8 cellular contexts compared by ENCODE assay signal in genomic region chr3:12809435-12809834, GRCh38. TPM values are rescaled to one million over a fixed set of nuclear protein-coding genes. Genes with fewer than 3 reads are reported as not detected.
A peak's percentile ranks its signal among the peaks of the same experiment; 100 is the strongest.
DNase-seq lines count a peak whose midpoint lies in the region; ATAC-seq and TF ChIP-seq lines count a peak whose summit lies in the region.

No MANE protein-coding gene starts in this region.

- H3K27me3 Mint-ChIP-seq in endothelial cell (ENCODE audit: unreplicated experiment) = peaks cover 6% of the 10 kb centered on the region

- CTCF ChIA-PET in PC-9 (lab: Charles Lee) = interaction anchor here (1.3 kb wide), 1 partner anchor 14 kb away, joined by 5 read pairs; no protein-coding TSS in a partner anchor

- peaks cover 15% of the 10 kb centered on the region for H3F3A ChIP-seq in PC-9 (ENCODE audit: insufficient read depth, low read depth)

- no peaks in the 10 kb centered on the region for H3K9me3 ChIP-seq in BLaER1 treated with 17β-estradiol and CSF1 and Interleukin-3, amounts not matched to agents 10 nM and 100 nM (replicated peaks in 1 of 11)
- no peaks in the 10 kb centered on the region for H3K9me3 ChIP-seq in PC-9 (ENCODE audit: insufficient read depth, low read depth)
- H3K9me3 ChIP-seq in neuronal stem cell (replicated peaks in 1 of 2; ENCODE audit: control insufficient read depth in 2 of 2, insufficient read depth in 1 of 2, low read depth in 1 of 2, low read length in 2 of 2) = no peaks in the 10 kb centered on the region

- H3K4me3 ChIP-seq in BLaER1 treated with 17β-estradiol and CSF1 and Interleukin-3, amounts not matched to agents 10 nM and 100 nM = peak overlapping the region in 7 of 10 experiments; percentile 55 to 72 (median 64); a peak in 9 of 20 replicates
- H3K4me3 ChIP-seq in PC-9 (peak overlapping the region; percentile 64), neuronal stem cell (ENCODE audit: low read length in 2 of 2) (peak overlapping the region in 1 of 2 donors; percentile 47)

- no peak overlapping the region for H2BK15ac ChIP-seq in neuronal stem cell (ENCODE audit: low read length)

- no peak overlapping the region for H3K18ac ChIP-seq in neuronal stem cell (ENCODE audit: low read length)

- intact Hi-C loops in PC-9 (cut with micrococcal nuclease; ENCODE audit: unreplicated experiment) = no loop called here

- H3K79me1 ChIP-seq in neuronal stem cell (ENCODE audit: low read depth, low read length) = no peaks in the 10 kb centered on the region

- ATAC-seq in GM18520 (IDR thresholded peaks at IDR 0.05; ENCODE audit: unreplicated experiment) = no peak

- no peak overlapping the region for H3K14ac ChIP-seq in neuronal stem cell (ENCODE audit: low read length)

- no peak overlapping the region for H4K8ac ChIP-seq in neuronal stem cell (ENCODE audit: low read depth, low read length)

- no CpG with 5 or more reads among the region's 5 CpGs for WGBS in neuronal stem cell (ENCODE audit: extremely low coverage in 2 of 2, insufficient read length in 2 of 2, insufficient replicate concordance in 1 of 2), 2 donors

- no peaks in the 10 kb centered on the region for H3K9me2 ChIP-seq in PC-9 (ENCODE audit: insufficient read depth)

- no peak overlapping the region for H3K27ac ChIP-seq in BLaER1 treated with 17β-estradiol and CSF1 and Interleukin-3, amounts not matched to agents 10 nM and 100 nM
- no peak overlapping the region for H3K27ac ChIP-seq in PC-9
- no peak overlapping the region for H3K27ac ChIP-seq in neuronal stem cell (replicated peaks; ENCODE audit: low read length)

- no peak overlapping the region for H3K4ac ChIP-seq in neuronal stem cell (ENCODE audit: low read length)

- no peaks in the 10 kb centered on the region for H3K9me3 Mint-ChIP-seq in endothelial cell (ENCODE audit: unreplicated experiment)

- POLR2A ChIA-PET in PC-9 (lab: Charles Lee; ENCODE audit: unreplicated experiment) = interaction anchor here (0.7 to 1.2 kb wide), 2 partner anchors 31 to 145 kb away, joined by 4 to 6 read pairs; no protein-coding TSS in a partner anchor

- no peak overlapping the region for H2BK120ac ChIP-seq in neuronal stem cell (ENCODE audit: low read depth, low read length)

- H4K20me1 ChIP-seq in BLaER1 treated with 17β-estradiol and CSF1 and Interleukin-3, amounts not matched to agents 10 nM and 100 nM = no peaks in the 10 kb centered on the region
- no peaks in the 10 kb centered on the region for H4K20me1 ChIP-seq in PC-9 (ENCODE audit: insufficient read depth)

- H3K4me1 Mint-ChIP-seq in endothelial cell (ENCODE audit: unreplicated experiment) = peaks cover 12% of the 10 kb centered on the region

- no TSS peak for BruUV-seq in PC-9 (replicated peaks; lab: Mats Ljungman, UMichigan)

- H3K79me2 ChIP-seq in PC-9 (ENCODE audit: low read depth) = no peaks in the 10 kb centered on the region

- no peak overlapping the region for H2BK12ac ChIP-seq in neuronal stem cell (ENCODE audit: low read length)

- peak overlapping the region; percentile 70 to 87 (median 80) for H3K4me2 ChIP-seq in BLaER1 treated with 17β-estradiol and CSF1 and Interleukin-3, amounts not matched to agents 10 nM and 100 nM
- H3K4me2 ChIP-seq in PC-9 = peak overlapping the region; percentile 99
- peak overlapping the region; percentile 95 for H3K4me2 ChIP-seq in neuronal stem cell (ENCODE audit: insufficient read depth, low read length, poor library complexity, severe bottlenecking)

- no peaks in the 10 kb centered on the region; a peak in 1 of 22 replicates for H3K27me3 ChIP-seq in BLaER1 treated with 17β-estradiol and CSF1 and Interleukin-3, amounts not matched to agents 10 nM and 100 nM
- H3K27me3 ChIP-seq in PC-9 (ENCODE audit: insufficient read depth, low read depth) = no peaks in the 10 kb centered on the region
- no peaks in the 10 kb centered on the region for H3K27me3 ChIP-seq in neuronal stem cell (ENCODE audit: control insufficient read depth in 3 of 3, insufficient read depth in 3 of 3, low read depth in 1 of 3, low read length in 3 of 3)

- H3K4me1 ChIP-seq in BLaER1 treated with 17β-estradiol and CSF1 and Interleukin-3, amounts not matched to agents 10 nM and 100 nM = peaks cover 5 to 14% (median 10%) of the 10 kb centered on the region in 10 experiments; a peak in 14 of 20 replicates
- H3K4me1 ChIP-seq in PC-9 (replicated peaks; ENCODE audit: insufficient read depth) (no peaks in the 10 kb centered on the region), neuronal stem cell (ENCODE audit: control insufficient read depth in 2 of 2, insufficient read depth in 1 of 2, low read depth in 1 of 2, low read length in 2 of 2) (peaks cover 4 to 6% of the 10 kb centered on the region in 2 donors)

- H3K9ac ChIP-seq in BLaER1 treated with 17β-estradiol and CSF1 and Interleukin-3, amounts not matched to agents 10 nM and 100 nM = peak overlapping the region in 7 of 11 experiments; percentile 60 to 72 (median 70); a peak in 13 of 22 replicates
- H3K9ac ChIP-seq in neuronal stem cell (ENCODE audit: low read depth, low read length, poor library complexity) = no peak overlapping the region

- DNase-seq in PC-9 = no peak
- DNase-seq in endothelial cell (ENCODE audit: low spot score) = no peak
- no peak for DNase-seq in neuronal stem cell (ENCODE audit: low spot score)
- DNase-seq in SW 1271 (lab: John Stamatoyannopoulos, UW) = no peak
- DNase-seq in cerebellar cortex (ENCODE audit: low spot score) = no peak
- DNase-seq in D341Med (ENCODE audit: low spot score) = no peak

- no peak for TF ChIP-seq CTCF in PC-9 (conservative IDR thresholded peaks at IDR 0.05)
- TF ChIP-seq CTCF in endothelial cell (IDR thresholded peaks at IDR 0.05; ENCODE audit: unreplicated experiment) = no peak

- H2AFZ ChIP-seq in PC-9 (peak overlapping the region; percentile 87), neuronal stem cell (ENCODE audit: low read length) (peak overlapping the region; percentile 93)

- peak overlapping the region; percentile 53 for H3K4me3 Mint-ChIP-seq in endothelial cell (ENCODE audit: unreplicated experiment)

- H2BK5ac ChIP-seq in neuronal stem cell (ENCODE audit: low read length) = no peak overlapping the region

- H2AK5ac ChIP-seq in neuronal stem cell (ENCODE audit: low read depth, low read length) = no peak overlapping the region

- H4K91ac ChIP-seq in neuronal stem cell (ENCODE audit: low read depth, low read length, poor library complexity) = no peak overlapping the region

- no peak overlapping the region for H3K23ac ChIP-seq in neuronal stem cell (ENCODE audit: low read depth, low read length, poor library complexity)

- H3K27ac Mint-ChIP-seq in endothelial cell (ENCODE audit: unreplicated experiment) = no peak overlapping the region

- no peaks in the 10 kb centered on the region for H3K36me3 Mint-ChIP-seq in endothelial cell (ENCODE audit: low read depth, unreplicated experiment)

- no peaks in the 10 kb centered on the region for H3K36me3 ChIP-seq in BLaER1 treated with 17β-estradiol and CSF1 and Interleukin-3, amounts not matched to agents 10 nM and 100 nM
- H3K36me3 ChIP-seq in PC-9 (ENCODE audit: low read depth) (no peaks in the 10 kb centered on the region), neuronal stem cell (replicated peaks in 1 of 2; ENCODE audit: control insufficient read depth in 2 of 2, insufficient read depth in 2 of 2, low read length in 2 of 2) (peaks cover 0 to 19% of the 10 kb centered on the region in 2 donors)

RNA-seq across cellular contexts. Expression of gene CAND2, which starts 13.0 kb away (rescaled TPM):
- 0.30 and 0.37 TPM in 2 replicates for total RNA-seq in PC-9 (2021)
- 1.8 TPM for total RNA-seq in endothelial cell (ENCODE audit: unreplicated experiment)
- 3.1 TPM for polyA plus RNA-seq in neuronal stem cell (2013, experiment 1 of 2)
- 3.1 TPM for polyA plus RNA-seq in neuronal stem cell (2013, experiment 2 of 2)

RNA-seq across cellular contexts. Expression of gene RPL32, which starts 31.9 kb away (rescaled TPM):
- 1,195 and 1,662 TPM in 2 replicates for total RNA-seq in PC-9 (2021)
- 1,571 TPM for total RNA-seq in endothelial cell (ENCODE audit: unreplicated experiment)
- 2,661 TPM for polyA plus RNA-seq in neuronal stem cell (2013, experiment 1 of 2)
- polyA plus RNA-seq in neuronal stem cell (2013, experiment 2 of 2) = 2,611 TPM

RNA-seq across cellular contexts. Expression of gene TMEM40, which starts 50.4 kb away (rescaled TPM):
- total RNA-seq in PC-9 (2021) = 30.5 and 33.9 TPM in 2 replicates
- not detected for total RNA-seq in endothelial cell (ENCODE audit: unreplicated experiment)
- polyA plus RNA-seq in neuronal stem cell (2013, experiment 1 of 2) = 0.03 TPM
- polyA plus RNA-seq in neuronal stem cell (2013, experiment 2 of 2) = not detected

Comparison
In these comparisons a context has a peak if more than half of its experiments do, and no peak if none do; other contexts are left out.
1. RNA of gene TMEM40, which starts 50.4 kb away (total RNA-seq): 30.5 to 33.9 TPM in PC-9; not detected in endothelial cell (single experiment); every median in the first group is over 10 times any median in the second.
2. Peak in every context shown above with its lines, with median percentiles within 50 percentile points of each other: H3K4me2 ChIP-seq.